In the genomic region with DNA sequence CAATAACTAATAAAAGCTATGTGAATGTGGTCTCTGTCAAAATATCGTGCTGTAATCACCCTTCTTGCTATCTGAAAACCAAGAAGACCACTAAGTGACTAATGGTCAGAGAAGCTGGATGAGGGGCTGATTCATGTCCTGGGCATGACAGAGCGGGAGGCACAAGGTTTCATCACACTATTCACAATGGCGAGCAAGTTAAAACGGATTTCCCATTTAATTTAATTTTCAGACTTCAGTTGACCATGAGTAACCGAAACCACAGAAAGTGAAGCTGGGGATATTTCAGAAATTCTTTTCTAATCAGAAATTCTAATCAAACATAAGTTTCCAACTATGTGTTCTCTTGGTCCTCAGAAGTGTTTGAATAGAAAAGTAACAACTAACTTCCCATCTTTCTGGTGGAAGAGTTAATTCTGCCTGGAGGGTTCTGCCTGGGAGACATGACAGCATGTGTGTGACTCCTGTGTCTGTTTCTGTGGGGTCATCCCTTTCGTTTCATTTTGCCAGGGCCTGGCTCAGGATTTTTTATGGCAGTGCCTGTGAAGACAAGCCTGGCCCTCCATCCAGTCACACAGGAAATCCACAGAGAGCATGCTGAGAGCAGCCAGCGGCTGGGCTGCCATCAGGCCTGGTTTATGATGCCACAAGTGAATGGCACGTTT, we compare ENCODE assay signal across 12 cellular contexts.
DNase-seq lines count a peak whose midpoint lies in the region; ATAC-seq and TF ChIP-seq lines count a peak whose summit lies in the region.
"Had no signal": no experiment of that assay in that cellular context is flagged by ENCODE, and none has a peak within 500 bp of the region (broad histone marks: within the 10 kb centered on the region; RNA-seq: fewer than 3 reads in every experiment).

No MANE protein-coding gene starts in this region.

- H3K27ac Mint-ChIP-seq in WTC11 = no peak overlapping the region
- H3K27ac Mint-ChIP-seq in activated T-helper 1 cell treated with anti-CD3 and anti-CD28 coated beads, Interleukin-12 subunit alpha, Interleukin-12 subunit beta, Interleukin-2, Interleukin-4 antibody, amounts not matched to agents 30 ng/mL and 10 ng/mL and 1 ng/mL, durations not matched to agents 14 hours and 24 hours and 36 hours = no peak overlapping the region

- H3K79me2 ChIP-seq in mammary epithelial cell (ENCODE audit: insufficient read depth, low read length) = no peaks in the 10 kb centered on the region
- H3K79me2 ChIP-seq: parathyroid adenoma had no signal

- peak overlapping the region; percentile 46 for H3K4me2 ChIP-seq in mammary epithelial cell (ENCODE audit: insufficient read depth, low read depth, low read length)

- DNase-seq in AG10803 (ENCODE audit: low read depth) (peak; percentile 95), LHCN-M2 (ENCODE audit: low read depth) (peak; percentile 97), mammary epithelial cell (peak; percentile 98), left lung (no peak), WTC11 (ENCODE audit: low spot score) (no peak), HuH-7 (ENCODE audit: low spot score) (no peak)
- no peak for DNase-seq in activated T-helper 1 cell treated with anti-CD3 and anti-CD28 coated beads, Interleukin-12 subunit alpha, Interleukin-12 subunit beta, Interleukin-2, Interleukin-4 antibody, amounts not matched to agents 30 ng/mL and 10 ng/mL and 1 ng/mL, durations not matched to agents 14 hours and 24 hours and 36 hours (ENCODE audit: low spot score)
- DNase-seq: cerebellar nuclear complex, COR-L47, NCI-H2029 had no signal

- H3K27me3 ChIP-seq in mammary epithelial cell (ENCODE audit: insufficient read depth, low read length) (no peaks in the 10 kb centered on the region), left lung (no peaks in the 10 kb centered on the region)

- peak overlapping the region; percentile 53 for H3K9ac ChIP-seq in mammary epithelial cell (ENCODE audit: insufficient read depth, low read length)
- H3K9ac ChIP-seq: parathyroid adenoma had no signal

- POLR2A ChIA-PET in WTC11 (lab: Charles Lee) = no interaction called here

- peak overlapping the region; percentile 98 for H3K27ac ChIP-seq in mammary epithelial cell (ENCODE audit: insufficient read depth, low read depth, low read length)
- no peak overlapping the region for H3K27ac ChIP-seq in left lung
- H3K27ac ChIP-seq: parathyroid adenoma had no signal

- in situ Hi-C loops in mammary epithelial cell (cut with MboI; ENCODE audit: low sequenced_read_pairs in 2 of 2) = no loop called here

- no peaks in the 10 kb centered on the region for H4K20me1 ChIP-seq in mammary epithelial cell (ENCODE audit: insufficient read depth, low read length)

- H3K36me3 Mint-ChIP-seq in WTC11 = peaks cover 28% of the 10 kb centered on the region
- H3K36me3 Mint-ChIP-seq in activated T-helper 1 cell treated with anti-CD3 and anti-CD28 coated beads, Interleukin-12 subunit alpha, Interleukin-12 subunit beta, Interleukin-2, Interleukin-4 antibody, amounts not matched to agents 30 ng/mL and 10 ng/mL and 1 ng/mL, durations not matched to agents 14 hours and 24 hours and 36 hours (ENCODE audit: low read depth) = peaks cover 27% of the 10 kb centered on the region

- under 1% methylated on average over 8 of the region's 8 CpGs for WGBS in mammary epithelial cell (ENCODE audit: low coverage, missing lambda C conversion rate)

- H3K36me3 ChIP-seq in mammary epithelial cell (ENCODE audit: insufficient read depth, low read length) (peaks cover 6% of the 10 kb centered on the region), left lung (peaks cover 0 to 68% of the 10 kb centered on the region in 2 donors)

- peaks cover 27% of the 10 kb centered on the region for H3K4me1 Mint-ChIP-seq in WTC11
- H3K4me1 Mint-ChIP-seq in activated T-helper 1 cell treated with anti-CD3 and anti-CD28 coated beads, Interleukin-12 subunit alpha, Interleukin-12 subunit beta, Interleukin-2, Interleukin-4 antibody, amounts not matched to agents 30 ng/mL and 10 ng/mL and 1 ng/mL, durations not matched to agents 14 hours and 24 hours and 36 hours (ENCODE audit: low read depth) = no peaks in the 10 kb centered on the region

- H3K4me3 ChIP-seq in AG10803 (ENCODE audit: low read length) = no peak overlapping the region
- no peak overlapping the region for H3K4me3 ChIP-seq in mammary epithelial cell (replicated peaks in 1 of 3; ENCODE audit: insufficient read depth in 1 of 3, low read depth in 2 of 3, low read length in 3 of 3)
- no peak overlapping the region for H3K4me3 ChIP-seq in left lung

- dilution Hi-C loops in mammary epithelial cell (cut with HindIII; ENCODE audit: low sequenced_read_pairs) = no loop called here

- H3K9me3 Mint-ChIP-seq in WTC11 = no peaks in the 10 kb centered on the region
- H3K9me3 Mint-ChIP-seq in activated T-helper 1 cell treated with anti-CD3 and anti-CD28 coated beads, Interleukin-12 subunit alpha, Interleukin-12 subunit beta, Interleukin-2, Interleukin-4 antibody, amounts not matched to agents 30 ng/mL and 10 ng/mL and 1 ng/mL, durations not matched to agents 14 hours and 24 hours and 36 hours = no peaks in the 10 kb centered on the region

- no peak overlapping the region for H3K4me3 Mint-ChIP-seq in WTC11
- no peak overlapping the region for H3K4me3 Mint-ChIP-seq in activated T-helper 1 cell treated with anti-CD3 and anti-CD28 coated beads, Interleukin-12 subunit alpha, Interleukin-12 subunit beta, Interleukin-2, Interleukin-4 antibody, amounts not matched to agents 30 ng/mL and 10 ng/mL and 1 ng/mL, durations not matched to agents 14 hours and 24 hours and 36 hours

- TF ChIP-seq CTCF in AG10803 (conservative IDR thresholded peaks at IDR 0.05; ENCODE audit: low read length) (no peak), mammary epithelial cell (conservative IDR thresholded peaks at IDR 0.05 in 1 of 2, IDR thresholded peaks at IDR 0.05 in 1 of 2; ENCODE audit: extremely low read depth in 1 of 2, insufficient read depth in 1 of 2, low read depth in 1 of 2, low read length in 2 of 2) (no peak), left lung (IDR thresholded peaks at IDR 0.05) (no peak), WTC11 (IDR thresholded peaks at IDR 0.05) (no peak)

- CTCF ChIA-PET in mammary epithelial cell (lab: Charles Lee; ENCODE audit: low non-redundant PET) = no interaction called here
- CTCF ChIA-PET in WTC11 (lab: Charles Lee) = no interaction called here

- peak overlapping the region; percentile 59 for H2AFZ ChIP-seq in mammary epithelial cell (ENCODE audit: low read depth, low read length)
- H2AFZ ChIP-seq: parathyroid adenoma had no signal

- H3K9me3 ChIP-seq in mammary epithelial cell (replicated peaks; ENCODE audit: insufficient read depth, low read length) (peaks cover 5% of the 10 kb centered on the region), left lung (no peaks in the 10 kb centered on the region)

- BruUV-seq in mammary epithelial cell (replicated peaks; lab: Mats Ljungman, UMichigan) = TSS peak; percentile 66

- ATAC-seq in left lung (peak; percentile 36), WTC11 (no peak), HG02798 (IDR thresholded peaks at IDR 0.05; ENCODE audit: poor library complexity, unreplicated experiment) (no peak)

- intact Hi-C loops in mammary epithelial cell (cut with micrococcal nuclease) (loop anchor here (1.0 to 10.0 kb wide), 2 partner anchors 33 to 109 kb away; no protein-coding TSS in a partner anchor), left lung (cut with DNase I) (no loop called here)
- intact Hi-C loops in activated T-helper 1 cell treated with anti-CD3 and anti-CD28 coated beads, Interleukin-12 subunit alpha, Interleukin-12 subunit beta, Interleukin-2, Interleukin-4 antibody, amounts not matched to agents 30 ng/mL and 10 ng/mL and 1 ng/mL, durations not matched to agents 14 hours and 24 hours and 36 hours (cut with micrococcal nuclease) = no loop called here

- no peaks in the 10 kb centered on the region for H3K27me3 Mint-ChIP-seq in WTC11 (ENCODE audit: low read depth)
- no peaks in the 10 kb centered on the region for H3K27me3 Mint-ChIP-seq in activated T-helper 1 cell treated with anti-CD3 and anti-CD28 coated beads, Interleukin-12 subunit alpha, Interleukin-12 subunit beta, Interleukin-2, Interleukin-4 antibody, amounts not matched to agents 30 ng/mL and 10 ng/mL and 1 ng/mL, durations not matched to agents 14 hours and 24 hours and 36 hours (ENCODE audit: insufficient read depth)

- H3K4me1 ChIP-seq in mammary epithelial cell (ENCODE audit: insufficient read depth, low read length) (peaks cover 39% of the 10 kb centered on the region), left lung (no peaks in the 10 kb centered on the region)
- H3K4me1 ChIP-seq: parathyroid adenoma had no signal

TF ChIP-seq in WTC11, 78 proteins besides CTCF, POLR2A, EP300 and RAD21 (continues in another document):
- TF ChIP-seq, protein P1, sequence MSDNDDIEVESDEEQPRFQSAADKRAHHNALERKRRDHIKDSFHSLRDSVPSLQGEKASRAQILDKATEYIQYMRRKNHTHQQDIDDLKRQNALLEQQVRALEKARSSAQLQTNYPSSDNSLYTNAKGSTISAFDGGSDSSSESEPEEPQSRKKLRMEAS (CRISPR knock-in tag; IDR thresholded peaks at IDR 0.05) = no peak
- TF ChIP-seq SP1 (CRISPR knock-in tag; conservative IDR thresholded peaks at IDR 0.05) (no peak), ATF3 (CRISPR knock-in tag; conservative IDR thresholded peaks at IDR 0.05) (no peak), NFATC4 (CRISPR knock-in tag; IDR thresholded peaks at IDR 0.05) (no peak), ZSCAN18 (CRISPR knock-in tag; IDR thresholded peaks at IDR 0.05) (no peak), NR2C2 (CRISPR knock-in tag; IDR thresholded peaks at IDR 0.05) (no peak)

Comparison
In these comparisons a context has a peak if more than half of its experiments do, and no peak if none do; other contexts are left out.
1. DNase-seq: peak in AG10803 (single experiment), LHCN-M2 (single experiment) and mammary epithelial cell (single experiment); none in left lung (0 of 2), WTC11 (single experiment), HuH-7 (single experiment) and activated T-helper 1 cell treated with anti-CD3 and anti-CD28 coated beads, Interleukin-12 subunit alpha, Interleukin-12 subunit beta, Interleukin-2, Interleukin-4 antibody, amounts not matched to agents 30 ng/mL and 10 ng/mL and 1 ng/mL, durations not matched to agents 14 hours and 24 hours and 36 hours (single experiment).